In genomic region chr4:183798249-183798920, GRCh38 we compare ENCODE assay signal across 8 cellular contexts.
DNase-seq lines count a peak whose midpoint lies in the region; ATAC-seq and TF ChIP-seq lines count a peak whose summit lies in the region.

No MANE protein-coding gene starts in this region.

- peaks cover 6% of the 10 kb centered on the region for H3K9me3 Mint-ChIP-seq in T-helper 2 cell treated with Interferon-gamma antibody and Interleukin-4, amounts not matched to agents 5 μg/mL and 100 μg/mL, for 36 hours

- peaks cover 4% of the 10 kb centered on the region for H3K4me1 Mint-ChIP-seq in T-helper 2 cell treated with Interferon-gamma antibody and Interleukin-4, amounts not matched to agents 5 μg/mL and 100 μg/mL, for 36 hours (ENCODE audit: low read depth)

- H3K27me3 ChIP-seq in right atrium auricular region (no peaks in the 10 kb centered on the region), psoas muscle (ENCODE audit: insufficient read depth in 3 of 3, low read length in 2 of 3) (peaks cover 0 to 64% (median 3%) of the 10 kb centered on the region in 3 donors)

- peaks cover 73% of the 10 kb centered on the region for H3K27me3 Mint-ChIP-seq in T-helper 2 cell treated with Interferon-gamma antibody and Interleukin-4, amounts not matched to agents 5 μg/mL and 100 μg/mL, for 36 hours (ENCODE audit: low read depth)

- no peaks in the 10 kb centered on the region for H3K36me3 Mint-ChIP-seq in T-helper 2 cell treated with Interferon-gamma antibody and Interleukin-4, amounts not matched to agents 5 μg/mL and 100 μg/mL, for 36 hours (ENCODE audit: low read depth)

- no peaks in the 10 kb centered on the region for H3K36me3 ChIP-seq in right atrium auricular region
- no peaks in the 10 kb centered on the region for H3K36me3 ChIP-seq in psoas muscle (ENCODE audit: insufficient read depth in 1 of 2, low read depth in 1 of 2)

- H3K4me1 ChIP-seq in right atrium auricular region (peaks cover 0 to 9% of the 10 kb centered on the region in 2 donors), psoas muscle (no peaks in the 10 kb centered on the region)

- no peak overlapping the region for H3K27ac Mint-ChIP-seq in T-helper 2 cell treated with Interferon-gamma antibody and Interleukin-4, amounts not matched to agents 5 μg/mL and 100 μg/mL, for 36 hours

- no peaks in the 10 kb centered on the region for H3K9me3 ChIP-seq in right atrium auricular region
- H3K9me3 ChIP-seq in psoas muscle, result no peaks in the 10 kb centered on the region

- TF ChIP-seq CTCF in right atrium auricular region (IDR thresholded peaks at IDR 0.05) (no peak), psoas muscle (IDR thresholded peaks at IDR 0.05) (no peak)

- ATAC-seq in psoas muscle (no peak), GM18517 (IDR thresholded peaks at IDR 0.05; ENCODE audit: unreplicated experiment) (no peak), HG03045 (IDR thresholded peaks at IDR 0.05; ENCODE audit: unreplicated experiment) (no peak)

- WGBS in psoas muscle, 3 donors, result 4 to 6% (median 5%) methylated on average over 52 to 62 of the region's 62 CpGs

- H3K4me3 Mint-ChIP-seq in T-helper 2 cell treated with Interferon-gamma antibody and Interleukin-4, amounts not matched to agents 5 μg/mL and 100 μg/mL, for 36 hours, result peak overlapping the region; percentile 60

- intact Hi-C loops in psoas muscle (cut with DNase I), result no loop called here

- no peak for DNase-seq in T-helper 2 cell treated with Interferon-gamma antibody and Interleukin-4, amounts not matched to agents 5 μg/mL and 100 μg/mL, for 36 hours (ENCODE audit: low spot score)
- DNase-seq in right atrium auricular region (ENCODE audit: low spot score) (no peak), psoas muscle (no peak), SHP77 (lab: John Stamatoyannopoulos, UW) (no peak), C1 segment of cervical spinal cord (lab: John Stamatoyannopoulos, UW) (no peak)

- H3K27ac ChIP-seq in right atrium auricular region (peak overlapping the region in 1 of 2 donors; percentile 34), psoas muscle (peak overlapping the region; percentile 16)

- H3K4me3 ChIP-seq in GM08714 (ENCODE audit: low read length) (peak overlapping the region; percentile 39), right atrium auricular region (peak overlapping the region; percentile 59 to 68), psoas muscle (peak overlapping the region; percentile 70)
